ENCODE assay signal across 21 cellular contexts in the genomic region with DNA sequence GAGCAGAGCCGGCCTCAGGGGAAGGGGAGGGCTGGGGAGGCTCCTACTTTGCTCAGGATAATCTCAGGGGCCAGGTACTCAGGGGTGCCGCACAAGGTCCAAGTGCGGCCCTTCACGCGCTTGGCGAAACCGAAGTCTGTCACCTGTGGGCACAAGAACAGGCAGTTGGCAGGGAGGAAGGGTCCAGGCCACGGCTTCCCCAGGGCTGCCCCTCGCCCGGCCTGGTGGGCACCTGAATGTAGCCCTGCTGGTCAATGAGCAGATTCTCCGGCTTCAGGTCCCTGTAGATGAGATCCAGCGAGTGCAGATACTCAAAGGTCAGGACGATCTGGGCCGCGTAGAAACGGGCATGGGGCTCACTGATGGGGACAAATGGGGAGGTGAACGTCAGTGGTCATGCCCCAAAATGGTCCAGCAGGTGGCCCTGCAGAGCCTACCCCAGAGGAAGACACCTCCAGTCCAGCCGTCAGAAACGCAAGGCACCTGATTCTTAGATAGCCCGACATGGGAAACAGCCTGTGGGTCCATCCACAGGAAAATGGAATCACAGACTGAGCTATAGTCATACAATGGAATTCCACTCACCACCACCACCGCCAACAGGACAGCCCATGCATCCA. TPM values are rescaled to one million over a fixed set of nuclear protein-coding genes. Genes with fewer than 3 reads are reported as not detected.
DNase-seq lines count a peak whose midpoint lies in the region; TF ChIP-seq lines count a peak whose summit lies in the region.
"Had no signal": no experiment of that assay in that cellular context is flagged by ENCODE, and none has a peak within 500 bp of the region (broad histone marks: within the 10 kb centered on the region; RNA-seq: fewer than 3 reads in every experiment).

No MANE protein-coding gene starts in this region.

- TF ChIP-seq CTCF in GM12872 (IDR thresholded peaks at IDR 0.05; ENCODE audit: insufficient read depth, low read depth, low read length), result peak; percentile 16; the same call in 1 of the 3 replicates
- peak; percentile 57 for TF ChIP-seq CTCF in endodermal cell (conservative IDR thresholded peaks at IDR 0.05)
- peak; percentile 8 for TF ChIP-seq CTCF in neutrophil (IDR thresholded peaks at IDR 0.05)

- CTCF ChIA-PET in activated CD4-positive, alpha-beta memory T cell treated with anti-CD3 and anti-CD28 coated beads, Interleukin-2, amount 10 ng/mL, durations not matched to agents 7 days and 5 days (lab: Charles Lee), result no interaction called here

- H3K27ac ChIP-seq in endodermal cell (ENCODE audit: low read depth, low read length) (no peak overlapping the region), neutrophil (no peak overlapping the region)
- H3K27ac ChIP-seq: KMS-11 had no signal

- H3K9me3 ChIP-seq in endodermal cell (ENCODE audit: control insufficient read depth, low read length), result peaks cover 9% of the 10 kb centered on the region
- no peaks in the 10 kb centered on the region for H3K9me3 ChIP-seq in neutrophil

- POLR2A ChIA-PET in activated CD4-positive, alpha-beta memory T cell treated with anti-CD3 and anti-CD28 coated beads, Interleukin-2, amount 10 ng/mL, durations not matched to agents 7 days and 5 days (lab: Charles Lee), result no interaction called here

- H3K4me1 Mint-ChIP-seq in endodermal cell, result no peaks in the 10 kb centered on the region
- peaks cover 4% of the 10 kb centered on the region for H3K4me1 Mint-ChIP-seq in activated CD4-positive, alpha-beta memory T cell treated with anti-CD3 and anti-CD28 coated beads, Interleukin-2, amount 10 ng/mL, durations not matched to agents 7 days and 5 days

- H3K27me3 ChIP-seq in endodermal cell (ENCODE audit: control insufficient read depth, insufficient read depth, low read length, poor library complexity, severe bottlenecking) (no peaks in the 10 kb centered on the region), neutrophil (no peaks in the 10 kb centered on the region)

- peaks cover 31% of the 10 kb centered on the region for H3K36me3 Mint-ChIP-seq in endodermal cell (ENCODE audit: low read depth)
- peaks cover 19% of the 10 kb centered on the region for H3K36me3 Mint-ChIP-seq in activated CD4-positive, alpha-beta memory T cell treated with anti-CD3 and anti-CD28 coated beads, Interleukin-2, amount 10 ng/mL, durations not matched to agents 7 days and 5 days (ENCODE audit: low read depth)

- peaks cover 20% of the 10 kb centered on the region for H3K9me3 Mint-ChIP-seq in endodermal cell
- peaks cover 9% of the 10 kb centered on the region for H3K9me3 Mint-ChIP-seq in activated CD4-positive, alpha-beta memory T cell treated with anti-CD3 and anti-CD28 coated beads, Interleukin-2, amount 10 ng/mL, durations not matched to agents 7 days and 5 days

- H3K4me3 ChIP-seq in endodermal cell (ENCODE audit: low read length), result no peak overlapping the region
- H3K4me3 ChIP-seq in neutrophil (ENCODE audit: low read depth in 1 of 2, low read length in 1 of 2), result no peak overlapping the region

- H3K4me1 ChIP-seq in endodermal cell (ENCODE audit: control insufficient read depth, insufficient read depth, low read length), result no peaks in the 10 kb centered on the region
- no peaks in the 10 kb centered on the region for H3K4me1 ChIP-seq in neutrophil (ENCODE audit: control insufficient read depth in 1 of 2, insufficient read depth in 1 of 2, low read depth in 1 of 2, low read length in 1 of 2)

- H3K27ac Mint-ChIP-seq in endodermal cell, result peak overlapping the region; percentile 18
- no peak overlapping the region for H3K27ac Mint-ChIP-seq in activated CD4-positive, alpha-beta memory T cell treated with anti-CD3 and anti-CD28 coated beads, Interleukin-2, amount 10 ng/mL, durations not matched to agents 7 days and 5 days
- H3K27ac Mint-ChIP-seq: activated naive CD8-positive, alpha-beta T cell; CD4-positive, alpha-beta T cell had no signal

- 91 to 93% methylated on average over 19 to 21 of the region's 21 CpGs for WGBS in endodermal cell (ENCODE audit: insufficient coverage in 1 of 2, insufficient read length in 1 of 2), 2 experiments

- H3K27me3 Mint-ChIP-seq in endodermal cell (ENCODE audit: insufficient read depth), result peaks cover 5% of the 10 kb centered on the region
- no peaks in the 10 kb centered on the region for H3K27me3 Mint-ChIP-seq in activated CD4-positive, alpha-beta memory T cell treated with anti-CD3 and anti-CD28 coated beads, Interleukin-2, amount 10 ng/mL, durations not matched to agents 7 days and 5 days
- H3K27me3 Mint-ChIP-seq: activated naive CD8-positive, alpha-beta T cell; CD4-positive, alpha-beta T cell had no signal

- H3K9ac ChIP-seq in endodermal cell (ENCODE audit: extremely low read depth, low read length, poor library complexity, severe bottlenecking), result no peak overlapping the region
- H3K9ac ChIP-seq: KMS-11 had no signal

- peaks cover 10% of the 10 kb centered on the region for H3K36me3 ChIP-seq in endodermal cell (ENCODE audit: control insufficient read depth, insufficient read depth, low read length)
- peaks cover 92% of the 10 kb centered on the region for H3K36me3 ChIP-seq in neutrophil

- no peak overlapping the region for H3K4me3 Mint-ChIP-seq in endodermal cell
- no peak overlapping the region for H3K4me3 Mint-ChIP-seq in activated CD4-positive, alpha-beta memory T cell treated with anti-CD3 and anti-CD28 coated beads, Interleukin-2, amount 10 ng/mL, durations not matched to agents 7 days and 5 days
- H3K4me3 Mint-ChIP-seq: activated naive CD8-positive, alpha-beta T cell; CD4-positive, alpha-beta T cell had no signal

- peak; percentile 65 for DNase-seq in OCI-M1 (lab: John Stamatoyannopoulos, UW)
- peak; percentile 63 for DNase-seq in endodermal cell
- DNase-seq in stimulated activated naive CD4-positive, alpha-beta T cell (lab: John Stamatoyannopoulos, UW), result no peak
- DNase-seq in NCI-H2107 (lab: John Stamatoyannopoulos, UW), result no peak
- no peak for DNase-seq in Kasumi-1 (lab: John Stamatoyannopoulos, UW)
- no peak for DNase-seq in activated CD4-positive, alpha-beta memory T cell treated with anti-CD3 and anti-CD28 coated beads, Interleukin-2, amount 10 ng/mL, durations not matched to agents 7 days and 5 days
- DNase-seq: activated CD8-positive, alpha-beta memory T cell treated with anti-CD3 and anti-CD28 coated beads, Interleukin-2, amount 50 U/mL, for 4 hours; CD4-positive, alpha-beta T cell; cortex of kidney; foreskin melanocyte; islet precursor cell; NCI-H187 treated with DMSO at 0.1 percent for 48 hours; NCI-H748 treated with DMSO at 0.1 percent for 48 hours; SHP77 treated with DMSO at 0.1 percent for 48 hours; substantia nigra had no signal

RNA-seq across cellular contexts. Expression of a gene that starts 7.1 kb away (rescaled TPM):
- total RNA-seq in endodermal cell, result 100 to 1,000 TPM in 1 of 2 donors, 10 to 100 TPM in 1; 94.2 to 126 TPM
- polyA plus RNA-seq in endodermal cell (2013, experiment 1 of 2), result 66.5 TPM
- polyA plus RNA-seq in endodermal cell (2013, experiment 2 of 2), result 71.4 TPM
- total RNA-seq in activated CD4-positive, alpha-beta memory T cell treated with anti-CD3 and anti-CD28 coated beads, Interleukin-2, amount 10 ng/mL, durations not matched to agents 7 days and 5 days, result 10 to 100 TPM; 63.4 to 64.6 TPM

RNA-seq across cellular contexts. Expression of a gene that starts 12.1 kb away (rescaled TPM):
- total RNA-seq in endodermal cell, result 1 to 10 TPM in 1 of 2 donors, under 1 TPM in 1; 0.73 to 1.1 TPM
- not detected for polyA plus RNA-seq in endodermal cell (2013, experiment 1 of 2)
- not detected for polyA plus RNA-seq in endodermal cell (2013, experiment 2 of 2)
- under 1 TPM in 1 of 2 experiments, not detected in 1; 0.35 TPM for total RNA-seq in activated CD4-positive, alpha-beta memory T cell treated with anti-CD3 and anti-CD28 coated beads, Interleukin-2, amount 10 ng/mL, durations not matched to agents 7 days and 5 days
- total RNA-seq: CD4-positive, alpha-beta T cell; myocyte; skeletal muscle tissue had no signal

RNA-seq across cellular contexts. Expression of a gene that starts 19.9 kb away (rescaled TPM):
- total RNA-seq in endodermal cell, result 10 to 100 TPM; 62.1 to 73.8 TPM
- polyA plus RNA-seq in endodermal cell (2013, experiment 1 of 2), result 58.6 TPM
- 60.1 TPM for polyA plus RNA-seq in endodermal cell (2013, experiment 2 of 2)
- 10 to 100 TPM; 48.1 to 49.8 TPM for total RNA-seq in activated CD4-positive, alpha-beta memory T cell treated with anti-CD3 and anti-CD28 coated beads, Interleukin-2, amount 10 ng/mL, durations not matched to agents 7 days and 5 days

RNA-seq across cellular contexts. Expression of a gene that starts 25.1 kb away (rescaled TPM):
- total RNA-seq in endodermal cell, result 1 to 10 TPM in 1 of 2 donors, under 1 TPM in 1; 0.73 to 1.4 TPM
- polyA plus RNA-seq in endodermal cell (2013, experiment 1 of 2), result 1.9 TPM
- 1.8 TPM for polyA plus RNA-seq in endodermal cell (2013, experiment 2 of 2)
- total RNA-seq in activated CD4-positive, alpha-beta memory T cell treated with anti-CD3 and anti-CD28 coated beads, Interleukin-2, amount 10 ng/mL, durations not matched to agents 7 days and 5 days, result 1 to 10 TPM; 3.2 to 3.5 TPM
- total RNA-seq: skeletal muscle tissue had no signal

RNA-seq across cellular contexts. Expression of a gene that starts 35.8 kb away (rescaled TPM):
- total RNA-seq in endodermal cell, result 1 to 10 TPM; 1.3 to 4.9 TPM
- polyA plus RNA-seq in endodermal cell (2013, experiment 1 of 2), result 7.6 TPM
- 5.2 TPM for polyA plus RNA-seq in endodermal cell (2013, experiment 2 of 2)
- not detected for total RNA-seq in activated CD4-positive, alpha-beta memory T cell treated with anti-CD3 and anti-CD28 coated beads, Interleukin-2, amount 10 ng/mL, durations not matched to agents 7 days and 5 days
- total RNA-seq: myocyte, skeletal muscle tissue had no signal

Comparison
In these comparisons a context has a peak if more than half of its experiments do, and no peak if none do; other contexts are left out.
1. DNase-seq: peak in OCI-M1 (single experiment) and endodermal cell (single experiment); none in stimulated activated naive CD4-positive, alpha-beta T cell (0 of 6), NCI-H2107 (single experiment), Kasumi-1 (0 of 2) and activated CD4-positive, alpha-beta memory T cell treated with anti-CD3 and anti-CD28 coated beads, Interleukin-2, amount 10 ng/mL, durations not matched to agents 7 days and 5 days (single experiment).
2. Peak in every context shown above with its lines, with median percentiles within 50 percentile points of each other: CTCF ChIP-seq.